Comparison of ENCODE assay signal across 9 cellular contexts in genomic region chr5:7857361-7857760, GRCh38. TPM values are rescaled to one million over a fixed set of nuclear protein-coding genes. Genes with fewer than 3 reads are reported as not detected.
DNase-seq lines count a peak whose midpoint lies in the region; ATAC-seq and TF ChIP-seq lines count a peak whose summit lies in the region.
"Had no signal": no experiment of that assay in that cellular context is flagged by ENCODE, and none has a peak within 500 bp of the region (broad histone marks: within the 10 kb centered on the region; RNA-seq: fewer than 3 reads in every experiment).

No MANE protein-coding gene starts in this region.

- no peak for DNase-seq in activated CD4-positive, alpha-beta memory T cell treated with anti-CD3 and anti-CD28 coated beads, Interleukin-2, amount 10 ng/mL, durations not matched to agents 7 days and 5 days
- no peak for DNase-seq in activated CD4-positive, alpha-beta memory T cell treated with anti-CD3 and anti-CD28 coated beads for 36 hours
- no peak for DNase-seq in DND-41
- DNase-seq in T-helper 17 cell, result no peak
- DNase-seq in osteocyte (ENCODE audit: extremely low spot score, unreplicated experiment), result peak; percentile 60
- DNase-seq: CD8-positive, alpha-beta T cell had no signal

- peaks cover 38% of the 10 kb centered on the region for H3K36me3 ChIP-seq in DND-41 (ENCODE audit: insufficient read depth, low read length)

- H3K27ac Mint-ChIP-seq in activated CD4-positive, alpha-beta memory T cell treated with anti-CD3 and anti-CD28 coated beads, Interleukin-2, amount 10 ng/mL, durations not matched to agents 7 days and 5 days, result peak overlapping the region; percentile 82
- no peak overlapping the region for H3K27ac Mint-ChIP-seq in activated CD4-positive, alpha-beta memory T cell treated with anti-CD3 and anti-CD28 coated beads for 36 hours
- H3K27ac Mint-ChIP-seq in T-helper 17 cell (peak overlapping the region; percentile 72), osteocyte (ENCODE audit: unreplicated experiment) (no peak overlapping the region)
- H3K27ac Mint-ChIP-seq: CD8-positive, alpha-beta T cell had no signal

- POLR2A ChIA-PET in activated CD4-positive, alpha-beta memory T cell treated with anti-CD3 and anti-CD28 coated beads, Interleukin-2, amount 10 ng/mL, durations not matched to agents 7 days and 5 days (lab: Charles Lee), result interaction anchor here (2.0 to 6.0 kb wide), 3 partner anchors 11 to 1028 kb away, joined by 9 to 99 read pairs (median 38); partner anchors contain the start of genes FASTKD3 and MTRR
- POLR2A ChIA-PET in activated CD4-positive, alpha-beta memory T cell treated with anti-CD3 and anti-CD28 coated beads for 36 hours (lab: Charles Lee), result interaction anchor here (1.6 to 1.7 kb wide), 2 partner anchors 11 to 19 kb away, joined by 5 to 12 read pairs; partner anchors contain the start of genes FASTKD3 and MTRR

- H3K9ac ChIP-seq in DND-41 (ENCODE audit: low read depth, low read length), result no peak overlapping the region

- intact Hi-C loops in activated CD4-positive, alpha-beta memory T cell treated with anti-CD3 and anti-CD28 coated beads for 36 hours (cut with micrococcal nuclease), result loop anchor here (2.0 kb wide), 1 partner anchor 597 kb away; no protein-coding TSS in a partner anchor

- no peaks in the 10 kb centered on the region for H3K27me3 ChIP-seq in DND-41 (ENCODE audit: insufficient read depth, low read length, poor library complexity)

- H3K4me3 ChIP-seq in DND-41 (ENCODE audit: low read depth in 1 of 2, low read length in 2 of 2), result no peak overlapping the region

- no peaks in the 10 kb centered on the region for H3K9me3 Mint-ChIP-seq in activated CD4-positive, alpha-beta memory T cell treated with anti-CD3 and anti-CD28 coated beads, Interleukin-2, amount 10 ng/mL, durations not matched to agents 7 days and 5 days
- H3K9me3 Mint-ChIP-seq in activated CD4-positive, alpha-beta memory T cell treated with anti-CD3 and anti-CD28 coated beads for 36 hours, result peaks cover 2% of the 10 kb centered on the region
- no peaks in the 10 kb centered on the region for H3K9me3 Mint-ChIP-seq in osteocyte (ENCODE audit: unreplicated experiment)
- H3K9me3 Mint-ChIP-seq: CD8-positive, alpha-beta T cell had no signal

- no peaks in the 10 kb centered on the region for H3K9me3 ChIP-seq in DND-41 (ENCODE audit: insufficient read depth, low read length, severe bottlenecking)
- peaks cover 3% of the 10 kb centered on the region for H3K9me3 ChIP-seq in T-helper 17 cell (ENCODE audit: control insufficient read depth, low read length, poor library complexity, severe bottlenecking)

- ATAC-seq in DND-41 (ENCODE audit: insufficient read depth, low read depth) (peak; percentile 30; the same call in 1 of the 3 replicates), T-helper 17 cell (no peak), GM19395 (IDR thresholded peaks at IDR 0.05; ENCODE audit: unreplicated experiment) (no peak), HG03097 (IDR thresholded peaks at IDR 0.05; ENCODE audit: low FRiP score, unreplicated experiment) (no peak)

- peaks cover 2% of the 10 kb centered on the region for H3K27me3 Mint-ChIP-seq in activated CD4-positive, alpha-beta memory T cell treated with anti-CD3 and anti-CD28 coated beads, Interleukin-2, amount 10 ng/mL, durations not matched to agents 7 days and 5 days
- H3K27me3 Mint-ChIP-seq in activated CD4-positive, alpha-beta memory T cell treated with anti-CD3 and anti-CD28 coated beads for 36 hours, result no peaks in the 10 kb centered on the region
- no peaks in the 10 kb centered on the region for H3K27me3 Mint-ChIP-seq in T-helper 17 cell
- no peaks in the 10 kb centered on the region for H3K27me3 Mint-ChIP-seq in osteocyte (ENCODE audit: unreplicated experiment)

- no peaks in the 10 kb centered on the region for H3K79me2 ChIP-seq in DND-41 (ENCODE audit: insufficient read depth, low read length)

- no peak overlapping the region for H2AFZ ChIP-seq in DND-41 (ENCODE audit: low read depth, low read length)

- H3K27ac ChIP-seq in DND-41 (ENCODE audit: low read length), result no peak overlapping the region

- peaks cover 35% of the 10 kb centered on the region for H3K4me1 Mint-ChIP-seq in activated CD4-positive, alpha-beta memory T cell treated with anti-CD3 and anti-CD28 coated beads, Interleukin-2, amount 10 ng/mL, durations not matched to agents 7 days and 5 days
- H3K4me1 Mint-ChIP-seq in activated CD4-positive, alpha-beta memory T cell treated with anti-CD3 and anti-CD28 coated beads for 36 hours (ENCODE audit: low read depth), result peaks cover 24% of the 10 kb centered on the region
- H3K4me1 Mint-ChIP-seq in T-helper 17 cell (peaks cover 19% of the 10 kb centered on the region), osteocyte (ENCODE audit: unreplicated experiment) (peaks cover 3% of the 10 kb centered on the region)

- TF ChIP-seq CTCF in DND-41 (IDR thresholded peaks at IDR 0.05; ENCODE audit: borderline replicate concordance, extremely low read depth, low read length, poor library complexity, severe bottlenecking) (no peak), osteocyte (IDR thresholded peaks at IDR 0.05) (no peak)

- no peak overlapping the region for H3K4me2 ChIP-seq in DND-41 (ENCODE audit: insufficient read depth, low read length)

- no peaks in the 10 kb centered on the region for H3K4me1 ChIP-seq in DND-41 (ENCODE audit: insufficient read depth, low read length)

- H4K20me1 ChIP-seq in DND-41 (ENCODE audit: insufficient read depth, low read length), result no peaks in the 10 kb centered on the region

- H3K4me3 Mint-ChIP-seq in activated CD4-positive, alpha-beta memory T cell treated with anti-CD3 and anti-CD28 coated beads, Interleukin-2, amount 10 ng/mL, durations not matched to agents 7 days and 5 days, result peak overlapping the region; percentile 0
- H3K4me3 Mint-ChIP-seq in activated CD4-positive, alpha-beta memory T cell treated with anti-CD3 and anti-CD28 coated beads for 36 hours, result no peak overlapping the region
- H3K4me3 Mint-ChIP-seq in T-helper 17 cell (peak overlapping the region; percentile 65), osteocyte (ENCODE audit: unreplicated experiment) (no peak overlapping the region)
- H3K4me3 Mint-ChIP-seq: CD8-positive, alpha-beta T cell had no signal

- peaks cover 36% of the 10 kb centered on the region for H3K36me3 Mint-ChIP-seq in activated CD4-positive, alpha-beta memory T cell treated with anti-CD3 and anti-CD28 coated beads, Interleukin-2, amount 10 ng/mL, durations not matched to agents 7 days and 5 days (ENCODE audit: low read depth)
- H3K36me3 Mint-ChIP-seq in activated CD4-positive, alpha-beta memory T cell treated with anti-CD3 and anti-CD28 coated beads for 36 hours, result peaks cover 14% of the 10 kb centered on the region
- peaks cover 5% of the 10 kb centered on the region for H3K36me3 Mint-ChIP-seq in T-helper 17 cell (ENCODE audit: low read depth)
- H3K36me3 Mint-ChIP-seq in osteocyte (ENCODE audit: unreplicated experiment), result peaks cover 21% of the 10 kb centered on the region

- CTCF ChIA-PET in activated CD4-positive, alpha-beta memory T cell treated with anti-CD3 and anti-CD28 coated beads, Interleukin-2, amount 10 ng/mL, durations not matched to agents 7 days and 5 days (lab: Charles Lee), result interaction anchor here (0.9 to 6.4 kb wide), 12 partner anchors 9 to 1037 kb away, joined by 3 to 62 read pairs (median 6); partner anchors contain the start of genes FASTKD3 and MTRR
- CTCF ChIA-PET in activated CD4-positive, alpha-beta memory T cell treated with anti-CD3 and anti-CD28 coated beads for 36 hours (lab: Charles Lee), result interaction anchor here (0.6 to 3.8 kb wide), 6 partner anchors 12 to 1038 kb away, joined by 3 to 21 read pairs (median 6); partner anchors contain the start of genes FASTKD3 and MTRR

RNA-seq across cellular contexts. Expression of gene CFAP90, which starts 6.4 kb away (rescaled TPM):
- total RNA-seq in activated CD4-positive, alpha-beta memory T cell treated with anti-CD3 and anti-CD28 coated beads, Interleukin-2, amount 10 ng/mL, durations not matched to agents 7 days and 5 days, result not detected
- total RNA-seq in activated CD4-positive, alpha-beta memory T cell treated with anti-CD3 and anti-CD28 coated beads for 36 hours, result not detected
- total RNA-seq in T-helper 17 cell (not detected), osteocyte (not detected in 2 replicates)
- total RNA-seq: CD8-positive, alpha-beta T cell; RPMI7951 had no signal

RNA-seq across cellular contexts. Expression of gene FASTKD3, which starts 11.5 kb away (rescaled TPM):
- total RNA-seq in activated CD4-positive, alpha-beta memory T cell treated with anti-CD3 and anti-CD28 coated beads, Interleukin-2, amount 10 ng/mL, durations not matched to agents 7 days and 5 days, result 10 to 100 TPM; 12.5 to 13.4 TPM
- total RNA-seq in activated CD4-positive, alpha-beta memory T cell treated with anti-CD3 and anti-CD28 coated beads for 36 hours, result 1 to 10 TPM; 6.9 to 7.5 TPM
- 1 to 10 TPM; 4.9 to 5.5 TPM for total RNA-seq in T-helper 17 cell
- 5.8 and 7.0 TPM in 2 replicates for total RNA-seq in osteocyte

RNA-seq across cellular contexts. Expression of gene MTRR, which starts 11.6 kb away (rescaled TPM):
- 10 to 100 TPM; 58.4 to 65.3 TPM for total RNA-seq in activated CD4-positive, alpha-beta memory T cell treated with anti-CD3 and anti-CD28 coated beads, Interleukin-2, amount 10 ng/mL, durations not matched to agents 7 days and 5 days
- total RNA-seq in activated CD4-positive, alpha-beta memory T cell treated with anti-CD3 and anti-CD28 coated beads for 36 hours, result 10 to 100 TPM; 45.2 to 47.1 TPM
- 100 to 1,000 TPM; 101 to 106 TPM for total RNA-seq in T-helper 17 cell
- 36.3 and 40.9 TPM in 2 replicates for total RNA-seq in osteocyte

Comparison
In these comparisons a context has a peak if more than half of its experiments do, and no peak if none do; other contexts are left out.
1. H3K27ac Mint-ChIP-seq: peak in activated CD4-positive, alpha-beta memory T cell treated with anti-CD3 and anti-CD28 coated beads, Interleukin-2, amount 10 ng/mL, durations not matched to agents 7 days and 5 days (single experiment) and T-helper 17 cell (single experiment); none in activated CD4-positive, alpha-beta memory T cell treated with anti-CD3 and anti-CD28 coated beads for 36 hours (single experiment) and osteocyte (single experiment).
2. H3K4me3 Mint-ChIP-seq: peak in activated CD4-positive, alpha-beta memory T cell treated with anti-CD3 and anti-CD28 coated beads, Interleukin-2, amount 10 ng/mL, durations not matched to agents 7 days and 5 days (single experiment) and T-helper 17 cell (single experiment); none in activated CD4-positive, alpha-beta memory T cell treated with anti-CD3 and anti-CD28 coated beads for 36 hours (single experiment) and osteocyte (single experiment).